In the genomic region with DNA sequence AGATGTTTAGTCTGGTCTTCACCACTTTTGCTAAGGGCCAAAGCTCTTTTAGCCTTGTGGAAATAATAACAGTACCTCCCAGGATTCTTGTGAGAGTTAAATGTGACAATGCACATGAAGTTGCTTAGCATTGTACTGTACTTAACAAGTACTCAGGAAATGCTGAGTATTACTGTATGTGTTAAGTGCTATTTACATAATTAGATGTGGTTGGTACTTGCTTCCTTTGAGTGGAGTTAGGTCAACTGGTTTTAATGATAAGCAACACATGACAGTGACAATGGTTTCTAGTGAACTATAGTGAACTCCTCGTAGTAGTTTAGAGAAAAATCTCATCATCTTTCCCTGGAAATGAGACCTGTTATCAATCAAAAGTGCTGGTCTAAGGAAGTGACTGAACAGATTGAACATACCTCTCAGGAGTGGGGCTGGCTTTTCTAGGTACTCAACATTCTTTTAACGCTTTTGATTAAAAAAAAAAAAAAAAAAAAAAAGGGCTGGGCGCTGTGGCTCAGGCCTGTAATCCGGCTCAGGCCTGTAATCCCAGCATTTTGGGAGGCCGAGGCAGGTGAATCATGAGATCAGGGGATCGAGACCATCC, we compare ENCODE assay signal across 14 cellular contexts. TPM values are rescaled to one million over a fixed set of nuclear protein-coding genes. Genes with fewer than 3 reads are reported as not detected.
DNase-seq lines count a peak whose midpoint lies in the region; ATAC-seq and TF ChIP-seq lines count a peak whose summit lies in the region.
"Had no signal": no experiment of that assay in that cellular context is flagged by ENCODE, and none has a peak within 500 bp of the region (broad histone marks: within the 10 kb centered on the region; RNA-seq: fewer than 3 reads in every experiment).

No MANE protein-coding gene starts in this region.

- H3K9ac ChIP-seq in BLaER1 (peak overlapping the region; percentile 58; the same call in 1 of the 2 replicates), Karpas-422 (ENCODE audit: low read length) (peak overlapping the region; percentile 32; the same call in 1 of the 2 replicates)

- H3K27me3 Mint-ChIP-seq in Calu3 (ENCODE audit: unreplicated experiment) = no peaks in the 10 kb centered on the region

- no peaks in the 10 kb centered on the region for H3K9me3 Mint-ChIP-seq in Calu3 (ENCODE audit: low read depth, unreplicated experiment)

- H2AFZ ChIP-seq in Karpas-422 (ENCODE audit: low read length) = peak overlapping the region; percentile 64; the same call in 1 of the 2 replicates

- no peak overlapping the region for H3K27ac Mint-ChIP-seq in Calu3 (ENCODE audit: unreplicated experiment)
- H3K27ac Mint-ChIP-seq: activated CD8-positive, alpha-beta memory T cell treated with anti-CD3 and anti-CD28 coated beads, Interleukin-2, amount 10 ng/mL, durations not matched to agents 7 days and 5 days; immature natural killer cell had no signal

- H3K27ac ChIP-seq in BLaER1 (peak overlapping the region; percentile 88), Karpas-422 (ENCODE audit: low read length) (peak overlapping the region; percentile 99)
- H3K27ac ChIP-seq: SK-N-MC had no signal

- intact Hi-C loops in Calu3 (cut with micrococcal nuclease; ENCODE audit: unreplicated experiment) = no loop called here

- CTCF ChIA-PET in Calu3 (lab: Charles Lee) = no interaction called here

- no peaks in the 10 kb centered on the region for H3K9me2 ChIP-seq in Karpas-422 (replicated peaks; ENCODE audit: insufficient read depth, low read length)

- H3K79me2 ChIP-seq in Karpas-422 (ENCODE audit: low read length) = no peaks in the 10 kb centered on the region

- no peak for TF ChIP-seq CTCF in Calu3 (IDR thresholded peaks at IDR 0.05; ENCODE audit: unreplicated experiment)

- H3K4me2 ChIP-seq in BLaER1 (peak overlapping the region; percentile 78), Karpas-422 (ENCODE audit: low read depth, low read length, poor library complexity, severe bottlenecking) (peak overlapping the region; percentile 61)

- BruUV-seq in Calu3 (replicated peaks; lab: Mats Ljungman, UMichigan) = no TSS peak

- no peak overlapping the region for H3K4me3 Mint-ChIP-seq in Calu3 (ENCODE audit: low read depth, unreplicated experiment)
- H3K4me3 Mint-ChIP-seq: activated CD8-positive, alpha-beta memory T cell treated with anti-CD3 and anti-CD28 coated beads, Interleukin-2, amount 10 ng/mL, durations not matched to agents 7 days and 5 days; immature natural killer cell had no signal

- no peak overlapping the region for H3K4me3 ChIP-seq in BLaER1
- H3K4me3 ChIP-seq in Karpas-422 (ENCODE audit: low read length) = peak overlapping the region; percentile 25; the same call in 1 of the 2 replicates
- H3K4me3 ChIP-seq: SK-N-MC had no signal

- peaks cover 6% of the 10 kb centered on the region for H3K36me3 Mint-ChIP-seq in Calu3 (ENCODE audit: insufficient read depth, unreplicated experiment)
- H3K36me3 Mint-ChIP-seq: activated CD8-positive, alpha-beta memory T cell treated with anti-CD3 and anti-CD28 coated beads, Interleukin-2, amount 10 ng/mL, durations not matched to agents 7 days and 5 days; immature natural killer cell had no signal

- H3K9me3 ChIP-seq in BLaER1 = no peaks in the 10 kb centered on the region
- H3K9me3 ChIP-seq in Karpas-422 (ENCODE audit: low read length) = no peaks in the 10 kb centered on the region

- H3K4me1 Mint-ChIP-seq in Calu3 (ENCODE audit: low read depth, unreplicated experiment) = peaks cover 8% of the 10 kb centered on the region

- H4K20me1 ChIP-seq in BLaER1 (no peaks in the 10 kb centered on the region), Karpas-422 (ENCODE audit: insufficient read depth, low read depth, low read length) (no peaks in the 10 kb centered on the region)

- peak; percentile 71 for ATAC-seq in GM18907 (IDR thresholded peaks at IDR 0.05; ENCODE audit: unreplicated experiment)
- ATAC-seq in HG02678 (IDR thresholded peaks at IDR 0.05; ENCODE audit: unreplicated experiment) = peak; percentile 48
- ATAC-seq: activated CD8-positive, alpha-beta memory T cell treated with anti-CD3 and anti-CD28 coated beads, Interleukin-2, amount 10 ng/mL, durations not matched to agents 7 days and 5 days had no signal

- H3K4me1 ChIP-seq in BLaER1 (peaks cover 48% of the 10 kb centered on the region), Karpas-422 (ENCODE audit: low read length) (peaks cover 24% of the 10 kb centered on the region)

- H3K27me3 ChIP-seq in BLaER1 = no peaks in the 10 kb centered on the region
- H3K27me3 ChIP-seq in Karpas-422 (ENCODE audit: low read length) = no peaks in the 10 kb centered on the region

- no peaks in the 10 kb centered on the region for H3K36me3 ChIP-seq in BLaER1
- no peaks in the 10 kb centered on the region for H3K36me3 ChIP-seq in Karpas-422 (ENCODE audit: insufficient read depth, low read length)

- DNase-seq in Karpas-422 (peak; percentile 68), NCI-H2171 treated with DMSO at 0.1 percent for 48 hours (lab: John Stamatoyannopoulos, UW) (no peak), NCI-H146 (lab: John Stamatoyannopoulos, UW) (no peak), HT-29 (ENCODE audit: low spot score) (no peak), Calu3 (no peak)
- DNase-seq: activated CD8-positive, alpha-beta memory T cell treated with anti-CD3 and anti-CD28 coated beads, Interleukin-2, amount 10 ng/mL, durations not matched to agents 7 days and 5 days; immature natural killer cell; NCI-H187 treated with DMSO at 0.1 percent for 48 hours; nucleus accumbens; stimulated activated CD4-positive, alpha-beta T cell treated with anti-CD3 and anti-CD28 coated beads, Interleukin-2, amount 100 ng/mL, for 24 hours had no signal

RNA-seq across cellular contexts. Expression of gene ZDBF2, which starts 29.2 kb away (rescaled TPM):
- 1.9 and 2.5 TPM in 2 replicates for total RNA-seq in Karpas-422 (2014; rRNA removed; shearing (Covaris generic); ENCODE audit: low replicate concordance)
- total RNA-seq in HT-29 (2014; rRNA removed; shearing (Covaris generic)) = not detected in 2 replicates
- total RNA-seq in Calu3 (2022) = 0.15 TPM in 1 of 2 replicates, not detected in the other
